19 cellular contexts compared by ENCODE assay signal in genomic region chr16:28255838-28256237, GRCh38. TPM values are rescaled to one million over a fixed set of nuclear protein-coding genes. Genes with fewer than 3 reads are reported as not detected.
DNase-seq lines count a peak whose midpoint lies in the region; ATAC-seq and TF ChIP-seq lines count a peak whose summit lies in the region.
"Had no signal": no experiment of that assay in that cellular context is flagged by ENCODE, and none has a peak within 500 bp of the region (broad histone marks: within the 10 kb centered on the region; RNA-seq: fewer than 3 reads in every experiment).

No MANE protein-coding gene starts in this region.

- no peak overlapping the region for H3K4me3 Mint-ChIP-seq in stimulated activated naive CD8-positive, alpha-beta T cell treated with anti-CD3 and anti-CD28 coated beads, Interleukin-15, amount 100 ng/mL, for 72 hours
- H3K4me3 Mint-ChIP-seq in WTC11: no peak overlapping the region
- no peak overlapping the region for H3K4me3 Mint-ChIP-seq in neural progenitor cell
- H3K4me3 Mint-ChIP-seq in T-helper 2 cell treated with Interferon-gamma antibody and Interleukin-4, amounts not matched to agents 5 μg/mL and 100 μg/mL, for 36 hours: no peak overlapping the region
- H3K4me3 Mint-ChIP-seq: B cell; CD4-positive, CD25-positive, alpha-beta regulatory T cell; CD8-positive, alpha-beta T cell had no signal

- peaks cover 21% of the 10 kb centered on the region for H3K4me1 ChIP-seq in neural progenitor cell

- H3K9me3 Mint-ChIP-seq in stimulated activated naive CD8-positive, alpha-beta T cell treated with anti-CD3 and anti-CD28 coated beads, Interleukin-15, amount 100 ng/mL, for 72 hours: peaks cover 0 to 13% of the 10 kb centered on the region in 2 donors
- 0 out of 2 replicates have a peak, but pooled peaks cover 7% of the 10 kb centered on the region for H3K9me3 Mint-ChIP-seq in WTC11
- H3K9me3 Mint-ChIP-seq in neural progenitor cell: peaks cover 4% of the 10 kb centered on the region
- no peaks in the 10 kb centered on the region for H3K9me3 Mint-ChIP-seq in T-helper 2 cell treated with Interferon-gamma antibody and Interleukin-4, amounts not matched to agents 5 μg/mL and 100 μg/mL, for 36 hours

- H3F3A ChIP-seq in neural progenitor cell (ENCODE audit: low read depth): no peaks in the 10 kb centered on the region

- no peaks in the 10 kb centered on the region for H3K9me3 ChIP-seq in neural progenitor cell (ENCODE audit: low read depth)

- DNase-seq in stimulated activated naive CD8-positive, alpha-beta T cell treated with anti-CD3 and anti-CD28 coated beads, Interleukin-15, Interleukin-2, amounts not matched to agents 100 U/mL and 50 U/mL, for 24 hours: no peak
- no peak for DNase-seq in stimulated activated naive CD8-positive, alpha-beta T cell treated with anti-CD3 and anti-CD28 coated beads, Interleukin-15, amount 100 ng/mL, for 72 hours
- DNase-seq in WTC11 (ENCODE audit: low spot score): no peak
- no peak for DNase-seq in neural progenitor cell (ENCODE audit: low spot score)
- DNase-seq in NCI-H146 treated with DMSO at 0.1 percent for 48 hours (lab: John Stamatoyannopoulos, UW; ENCODE audit: unreplicated experiment): no peak
- DNase-seq in T-helper 2 cell treated with Interferon-gamma antibody and Interleukin-4, amounts not matched to agents 5 μg/mL and 100 μg/mL, for 36 hours (ENCODE audit: low spot score): no peak
- DNase-seq in Ammon's horn (ENCODE audit: low spot score): no peak
- DNase-seq: CD4-positive, CD25-positive, alpha-beta regulatory T cell; CD8-positive, alpha-beta T cell; DMS 273 treated with DMSO at 0.1 percent for 48 hours; DMS79; EL; GDM1; GM23248; HCEC 1CT had no signal

- peaks cover 5% of the 10 kb centered on the region for H3K27me3 Mint-ChIP-seq in stimulated activated naive CD8-positive, alpha-beta T cell treated with anti-CD3 and anti-CD28 coated beads, Interleukin-15, amount 100 ng/mL, for 72 hours
- H3K27me3 Mint-ChIP-seq in WTC11 (ENCODE audit: low read depth) (no peaks in the 10 kb centered on the region), neural progenitor cell (ENCODE audit: insufficient read depth, low read depth) (peaks cover 3% of the 10 kb centered on the region)
- peaks cover 6% of the 10 kb centered on the region for H3K27me3 Mint-ChIP-seq in T-helper 2 cell treated with Interferon-gamma antibody and Interleukin-4, amounts not matched to agents 5 μg/mL and 100 μg/mL, for 36 hours (ENCODE audit: low read depth)

- H3K36me3 Mint-ChIP-seq in WTC11 (no peaks in the 10 kb centered on the region), neural progenitor cell (no peaks in the 10 kb centered on the region)
- no peaks in the 10 kb centered on the region for H3K36me3 Mint-ChIP-seq in T-helper 2 cell treated with Interferon-gamma antibody and Interleukin-4, amounts not matched to agents 5 μg/mL and 100 μg/mL, for 36 hours (ENCODE audit: low read depth)
- H3K36me3 Mint-ChIP-seq: CD4-positive, CD25-positive, alpha-beta regulatory T cell; CD8-positive, alpha-beta T cell had no signal

- no peaks in the 10 kb centered on the region for H3K27me3 ChIP-seq in neural progenitor cell
- H3K27me3 ChIP-seq: BLaER1 had no signal

- no peaks in the 10 kb centered on the region for H3K79me2 ChIP-seq in neural progenitor cell (ENCODE audit: low read depth)

- no peak overlapping the region for H3K27ac ChIP-seq in neural progenitor cell
- H3K27ac ChIP-seq: BLaER1, C4-2B, GM23248 had no signal

- no peak overlapping the region for H3K9ac ChIP-seq in neural progenitor cell
- H3K9ac ChIP-seq: BLaER1, GM23248 had no signal

- CTCF ChIA-PET in WTC11 (lab: Charles Lee): interaction anchor here (1.2 kb wide), 1 partner anchor 38 kb away, joined by 3 read pairs; no protein-coding TSS in a partner anchor

- H3K4me3 ChIP-seq in neural progenitor cell: no peak overlapping the region
- H3K4me3 ChIP-seq: BLaER1, GM12878, GM23248 had no signal

- H2AFZ ChIP-seq in neural progenitor cell (replicated peaks): peak overlapping the region; percentile 17
- H2AFZ ChIP-seq: GM23248 had no signal

- ATAC-seq in stimulated activated naive CD8-positive, alpha-beta T cell treated with anti-CD3 and anti-CD28 coated beads, Interleukin-15, Interleukin-2, amounts not matched to agents 100 U/mL and 50 U/mL, for 24 hours: peak; percentile 29
- ATAC-seq in stimulated activated naive CD8-positive, alpha-beta T cell treated with anti-CD3 and anti-CD28 coated beads, Interleukin-15, amount 100 ng/mL, for 72 hours: no peak
- peak; percentile 34 for ATAC-seq in WTC11
- ATAC-seq: CD8-positive, alpha-beta T cell; GM12878 had no signal

- POLR2A ChIA-PET in WTC11 (lab: Charles Lee): no interaction called here

- no peaks in the 10 kb centered on the region for H4K20me1 ChIP-seq in neural progenitor cell (ENCODE audit: low read depth)
- H4K20me1 ChIP-seq: BLaER1 had no signal

- H3K4me1 Mint-ChIP-seq in stimulated activated naive CD8-positive, alpha-beta T cell treated with anti-CD3 and anti-CD28 coated beads, Interleukin-15, amount 100 ng/mL, for 72 hours: peaks cover 10% of the 10 kb centered on the region
- H3K4me1 Mint-ChIP-seq in WTC11 (peaks cover 54% of the 10 kb centered on the region), neural progenitor cell (peaks cover 32% of the 10 kb centered on the region)
- H3K4me1 Mint-ChIP-seq in T-helper 2 cell treated with Interferon-gamma antibody and Interleukin-4, amounts not matched to agents 5 μg/mL and 100 μg/mL, for 36 hours (ENCODE audit: low read depth): peaks cover 4% of the 10 kb centered on the region
- H3K4me1 Mint-ChIP-seq: B cell had no signal

- no peak overlapping the region for H3K27ac Mint-ChIP-seq in stimulated activated naive CD8-positive, alpha-beta T cell treated with anti-CD3 and anti-CD28 coated beads, Interleukin-15, amount 100 ng/mL, for 72 hours
- H3K27ac Mint-ChIP-seq in WTC11 (no peak overlapping the region), neural progenitor cell (no peak overlapping the region)
- H3K27ac Mint-ChIP-seq in T-helper 2 cell treated with Interferon-gamma antibody and Interleukin-4, amounts not matched to agents 5 μg/mL and 100 μg/mL, for 36 hours: no peak overlapping the region
- H3K27ac Mint-ChIP-seq: B cell; CD4-positive, CD25-positive, alpha-beta regulatory T cell; CD8-positive, alpha-beta T cell had no signal

- no peak for TF ChIP-seq CTCF in WTC11 (IDR thresholded peaks at IDR 0.05)
- TF ChIP-seq CTCF in neural progenitor cell (IDR thresholded peaks at IDR 0.05): no peak

- no peaks in the 10 kb centered on the region for H3K36me3 ChIP-seq in neural progenitor cell
- H3K36me3 ChIP-seq: BLaER1 had no signal

- H3K4me2 ChIP-seq in neural progenitor cell: peak overlapping the region; percentile 13
- H3K4me2 ChIP-seq: BLaER1 had no signal

TF ChIP-seq in WTC11, 78 proteins besides CTCF, POLR2A, EP300 and RAD21 (continues in another document):
- no peak for TF ChIP-seq ZSCAN18 (CRISPR knock-in tag; IDR thresholded peaks at IDR 0.05)
- TF ChIP-seq USF2 (CRISPR knock-in tag; IDR thresholded peaks at IDR 0.05): no peak
- no peak for TF ChIP-seq MLX (CRISPR knock-in tag; IDR thresholded peaks at IDR 0.05)
- TF ChIP-seq NR3C1 (CRISPR knock-in tag; conservative IDR thresholded peaks at IDR 0.05; ENCODE audit: low read depth): no peak
- no peak for TF ChIP-seq ZBTB21 (CRISPR knock-in tag; IDR thresholded peaks at IDR 0.05; ENCODE audit: borderline replicate concordance)
- TF ChIP-seq NFATC4 (CRISPR knock-in tag; IDR thresholded peaks at IDR 0.05): no peak
- no peak for TF ChIP-seq FOXP4 (CRISPR knock-in tag; IDR thresholded peaks at IDR 0.05)
- no peak for TF ChIP-seq EMX1 (CRISPR knock-in tag; IDR thresholded peaks at IDR 0.05)

RNA-seq across cellular contexts. Expression of gene SBK1, which starts 36.5 kb away (rescaled TPM):
- 79.4 to 85.7 TPM (median 82.6 TPM) in 3 replicates for total RNA-seq in WTC11 (2021)
- total RNA-seq in neural progenitor cell (ENCODE audit: low replicate concordance): 4.6 and 16.4 TPM in 2 replicates
- total RNA-seq: GM23248 had no signal

RNA-seq across cellular contexts. Expression of gene XPO6, which starts 44.1 kb away (rescaled TPM):
- total RNA-seq in WTC11 (2021): 125 to 160 TPM (median 133 TPM) in 3 replicates
- 71.6 and 75.5 TPM in 2 replicates for total RNA-seq in neural progenitor cell (ENCODE audit: low replicate concordance)
